Comparison of ENCODE assay signal across 1 cellular context in the genomic region with DNA sequence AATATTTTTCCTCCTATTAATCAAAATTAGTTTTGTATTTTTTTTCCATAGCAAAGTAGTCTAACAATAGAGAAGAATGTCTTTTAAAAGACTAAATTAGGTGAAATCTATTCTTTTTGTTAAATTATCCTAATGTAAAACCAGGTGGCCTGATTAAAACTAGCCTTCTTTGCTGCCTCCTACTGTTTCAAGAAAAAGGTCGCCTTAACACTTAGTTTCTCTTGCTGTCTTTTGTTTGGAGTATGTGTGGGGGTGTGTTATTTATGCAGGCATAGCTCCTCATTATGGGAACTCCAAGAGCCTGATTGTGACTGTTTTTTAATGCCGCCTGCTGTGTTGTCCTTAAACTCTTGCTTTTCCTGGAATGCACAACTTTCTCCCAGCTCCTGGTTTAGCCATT.
A peak's percentile ranks its signal among the peaks of the same experiment; 100 is the strongest.
TF ChIP-seq lines count a peak whose summit lies in the region.

No MANE protein-coding gene starts in this region.

TF ChIP-seq in HEK293, 187 proteins besides CTCF, POLR2A, EP300 and RAD21 (continued from another document):
- TF ChIP-seq ZBTB11 (tag by site-specific recombination; conservative IDR thresholded peaks at IDR 0.05; ENCODE audit: low read depth), result no peak
- TF ChIP-seq ZNF274 (IDR thresholded peaks at IDR 0.05; ENCODE audit: low read length), result no peak
- TF ChIP-seq ZNF274 (tag by site-specific recombination; IDR thresholded peaks at IDR 0.05; ENCODE audit: borderline replicate concordance), result no peak
- TF ChIP-seq HOXD13 (CRISPR knock-in tag; IDR thresholded peaks at IDR 0.05; ENCODE audit: borderline replicate concordance), result no peak
- TF ChIP-seq ZFHX2 (tag by site-specific recombination; conservative IDR thresholded peaks at IDR 0.05), result 0 out of 2 replicates have a peak, but pooled peaks have one; percentile 21
- no peak for TF ChIP-seq ZNF221 (tag by site-specific recombination; IDR thresholded peaks at IDR 0.05; ENCODE audit: borderline replicate concordance)
- no peak for TF ChIP-seq ZNF521 (tag by site-specific recombination; IDR thresholded peaks at IDR 0.05)
- no peak for TF ChIP-seq OVOL3 (tag by site-specific recombination; IDR thresholded peaks at IDR 0.05)
- no peak for TF ChIP-seq ZNF830 (tag by site-specific recombination; IDR thresholded peaks at IDR 0.05; ENCODE audit: low read depth)
